ENCODE assay signal across 9 cellular contexts in genomic region chr12:95942532-95943230, GRCh38. TPM values are rescaled to one million over a fixed set of nuclear protein-coding genes. Genes with fewer than 3 reads are reported as not detected.
A peak's percentile ranks its signal among the peaks of the same experiment; 100 is the strongest.
DNase-seq lines count a peak whose midpoint lies in the region; ATAC-seq and TF ChIP-seq lines count a peak whose summit lies in the region.
"Had no signal": no experiment of that assay in that cellular context is flagged by ENCODE, and none has a peak within 500 bp of the region (broad histone marks: within the 10 kb centered on the region; RNA-seq: fewer than 3 reads in every experiment).

Gene CCDC38 (minus strand): TSS chr12:95942614. CDS start chr12:95936509, 6,105 bp downstream.

- peak within 1 kb of the TSS; percentile 92 for H3K9ac ChIP-seq in NT2/D1 (ENCODE audit: insufficient read length, low read depth)

- H3K27ac ChIP-seq in epithelial cell of prostate, result peak within 1 kb of the TSS; percentile 47

- peak within 1 kb of the TSS; percentile 55 for H3K4me3 ChIP-seq in Caco-2 (ENCODE audit: low read depth, low read length)
- peak within 1 kb of the TSS; percentile 83 for H3K4me3 ChIP-seq in NT2/D1 (ENCODE audit: insufficient read length, low read depth)

- peak within 1 kb of the TSS; percentile 13 for H3K27ac Mint-ChIP-seq in Caco-2 (ENCODE audit: unreplicated experiment)

- ATAC-seq in GM21367 (IDR thresholded peaks at IDR 0.05; ENCODE audit: unreplicated experiment), result peak; percentile 96

- no peaks in the 10 kb centered on the region for H3K27me3 ChIP-seq in Caco-2 (replicated peaks; ENCODE audit: control insufficient read depth, insufficient read depth, low read length)
- peaks cover 14% of the 10 kb centered on the region for H3K27me3 ChIP-seq in NT2/D1 (ENCODE audit: insufficient read depth, insufficient read length)

- CTCF ChIA-PET in Caco-2 (lab: Charles Lee), result interaction anchor here (0.9 to 2.0 kb wide), 3 partner anchors 16 to 56 kb away, joined by 6 to 7 read pairs (median 6); no protein-coding TSS in a partner anchor

- no peaks in the 10 kb centered on the region for H3K4me1 ChIP-seq in Caco-2
- H3K4me1 ChIP-seq in NT2/D1 (ENCODE audit: insufficient read depth, insufficient read length), result no peaks in the 10 kb centered on the region

- H3K4me1 Mint-ChIP-seq in Caco-2 (ENCODE audit: low read depth, unreplicated experiment), result no peaks in the 10 kb centered on the region

- POLR2A ChIA-PET in Caco-2 (lab: Charles Lee), result no interaction called here

- H3K9me3 Mint-ChIP-seq in Caco-2 (ENCODE audit: unreplicated experiment), result no peaks in the 10 kb centered on the region

- H3K27me3 Mint-ChIP-seq in Caco-2 (ENCODE audit: insufficient read depth, unreplicated experiment), result peaks cover 3% of the 10 kb centered on the region

- BruUV-seq in Caco-2 (replicated peaks; lab: Mats Ljungman, UMichigan), result no TSS peak

- H3K36me3 ChIP-seq in Caco-2 (ENCODE audit: control insufficient read depth, insufficient read depth, low read length) (no peaks in the 10 kb centered on the region), NT2/D1 (ENCODE audit: insufficient read depth, insufficient read length, low read length) (no peaks in the 10 kb centered on the region)

- H3K36me3 Mint-ChIP-seq in Caco-2 (ENCODE audit: insufficient read depth, unreplicated experiment), result no peaks in the 10 kb centered on the region

- no peak for TF ChIP-seq CTCF in Caco-2 (IDR thresholded peaks at IDR 0.05; ENCODE audit: insufficient read depth in 1 of 2, low read depth in 1 of 2, low read length in 1 of 2, severe bottlenecking in 1 of 2, unreplicated experiment in 1 of 2)

- intact Hi-C loops in Caco-2 (cut with micrococcal nuclease; ENCODE audit: unreplicated experiment), result loop anchor here (2.0 kb wide), 1 partner anchor 24 kb away; no protein-coding TSS in a partner anchor

- H3K4me3 Mint-ChIP-seq in Caco-2 (ENCODE audit: unreplicated experiment), result peak within 1 kb of the TSS; percentile 91

- DNase-seq in Caco-2, result peak; percentile 62 to 73
- peak; percentile 73 for DNase-seq in HS-5 (ENCODE audit: low read depth)
- DNase-seq in NT2/D1 (ENCODE audit: low read depth, low spot score), result peak; percentile 47
- peak; percentile 80 for DNase-seq in activated CD8-positive, alpha-beta memory T cell treated with anti-CD3 and anti-CD28 coated beads, Interleukin-2, amount 50 U/mL, for 4 hours
- peak; percentile 14 for DNase-seq in epithelial cell of prostate (ENCODE audit: low read depth, low spot score)
- DNase-seq in mucosa of gallbladder (ENCODE audit: low spot score), result peak; percentile 74
- DNase-seq in stimulated activated CD8-positive, alpha-beta memory T cell treated with anti-CD3 and anti-CD28 coated beads, Interleukin-4, amount 100 ng/mL, for 4 hours (ENCODE audit: low read depth in 2 of 2, low spot score in 1 of 2), result peak; percentile 49 to 72

- H3K9me3 ChIP-seq in Caco-2, result no peaks in the 10 kb centered on the region
- H3K9me3 ChIP-seq in NT2/D1 (ENCODE audit: insufficient read depth, low read length), result no peaks in the 10 kb centered on the region

RNA-seq across cellular contexts. Expression of gene CCDC38, which starts in this region (rescaled TPM):
- not detected in 2 replicates for total RNA-seq in Caco-2 (2022)
- total RNA-seq in mucosa of gallbladder, result not detected
- total RNA-seq: pulmonary artery endothelial cell had no signal

Comparison
In these comparisons a context has a peak if more than half of its experiments do, and no peak if none do; other contexts are left out.
1. Peak in every context shown above with its lines: DNase-seq, ATAC-seq, H3K4me3 ChIP-seq and H3K27ac ChIP-seq.
2. Peak in DNase-seq and H3K4me3 ChIP-seq in Caco-2; RNA of the gene not detected or under 1 TPM.
3. Peak in DNase-seq in mucosa of gallbladder; RNA of the gene not detected or under 1 TPM.
4. DNase-seq: peak in every context shown above with its lines; median percentile 80 in activated CD8-positive, alpha-beta memory T cell treated with anti-CD3 and anti-CD28 coated beads, Interleukin-2, amount 50 U/mL, for 4 hours; 74 in mucosa of gallbladder; 73 in HS-5; 68 in Caco-2; 60 in stimulated activated CD8-positive, alpha-beta memory T cell treated with anti-CD3 and anti-CD28 coated beads, Interleukin-4, amount 100 ng/mL, for 4 hours; 47 in NT2/D1; 14 in epithelial cell of prostate.